1 cellular context compared by ENCODE assay signal in the genomic region with DNA sequence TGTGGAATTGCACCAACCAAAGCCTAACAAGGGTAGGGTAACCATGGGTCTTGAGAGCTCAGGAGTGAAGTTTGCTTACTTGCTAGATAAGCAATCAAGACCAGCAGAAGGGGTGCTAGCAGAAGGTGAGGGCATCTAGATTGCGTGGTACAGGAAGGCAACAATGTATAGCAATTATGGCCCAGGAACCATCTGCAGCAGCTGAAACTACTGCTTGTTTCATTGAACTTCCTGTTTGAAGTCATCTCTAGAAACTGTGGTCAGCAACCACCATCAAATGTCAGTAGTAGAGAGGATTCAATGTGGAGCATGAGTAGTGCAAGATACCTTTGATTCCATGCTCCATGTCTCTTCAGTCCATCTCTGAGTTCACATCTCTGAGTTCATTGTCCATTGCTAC.
TF ChIP-seq lines count a peak whose summit lies in the region.

No MANE protein-coding gene starts in this region.

TF ChIP-seq in HepG2, 621 proteins besides CTCF, POLR2A, EP300 and RAD21 (continued from another document):
- TF ChIP-seq MYNN (CRISPR knock-in tag; IDR thresholded peaks at IDR 0.05; ENCODE audit: low read depth) (no peak), JUNB (CRISPR knock-in tag; IDR thresholded peaks at IDR 0.05; ENCODE audit: borderline replicate concordance) (no peak), RBFOX2 (IDR thresholded peaks at IDR 0.05; ENCODE audit: low read depth, low read length) (no peak), ZNF572 (CRISPR knock-in tag; IDR thresholded peaks at IDR 0.05) (no peak)
- TF ChIP-seq, protein P1, sequence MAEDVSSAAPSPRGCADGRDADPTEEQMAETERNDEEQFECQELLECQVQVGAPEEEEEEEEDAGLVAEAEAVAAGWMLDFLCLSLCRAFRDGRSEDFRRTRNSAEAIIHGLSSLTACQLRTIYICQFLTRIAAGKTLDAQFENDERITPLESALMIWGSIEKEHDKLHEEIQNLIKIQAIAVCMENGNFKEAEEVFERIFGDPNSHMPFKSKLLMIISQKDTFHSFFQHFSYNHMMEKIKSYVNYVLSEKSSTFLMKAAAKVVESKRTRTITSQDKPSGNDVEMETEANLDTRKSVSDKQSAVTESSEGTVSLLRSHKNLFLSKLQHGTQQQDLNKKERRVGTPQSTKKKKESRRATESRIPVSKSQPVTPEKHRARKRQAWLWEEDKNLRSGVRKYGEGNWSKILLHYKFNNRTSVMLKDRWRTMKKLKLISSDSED (CRISPR knock-in tag; IDR thresholded peaks at IDR 0.05): no peak
